ENCODE assay signal across 8 cellular contexts in the genomic region with DNA sequence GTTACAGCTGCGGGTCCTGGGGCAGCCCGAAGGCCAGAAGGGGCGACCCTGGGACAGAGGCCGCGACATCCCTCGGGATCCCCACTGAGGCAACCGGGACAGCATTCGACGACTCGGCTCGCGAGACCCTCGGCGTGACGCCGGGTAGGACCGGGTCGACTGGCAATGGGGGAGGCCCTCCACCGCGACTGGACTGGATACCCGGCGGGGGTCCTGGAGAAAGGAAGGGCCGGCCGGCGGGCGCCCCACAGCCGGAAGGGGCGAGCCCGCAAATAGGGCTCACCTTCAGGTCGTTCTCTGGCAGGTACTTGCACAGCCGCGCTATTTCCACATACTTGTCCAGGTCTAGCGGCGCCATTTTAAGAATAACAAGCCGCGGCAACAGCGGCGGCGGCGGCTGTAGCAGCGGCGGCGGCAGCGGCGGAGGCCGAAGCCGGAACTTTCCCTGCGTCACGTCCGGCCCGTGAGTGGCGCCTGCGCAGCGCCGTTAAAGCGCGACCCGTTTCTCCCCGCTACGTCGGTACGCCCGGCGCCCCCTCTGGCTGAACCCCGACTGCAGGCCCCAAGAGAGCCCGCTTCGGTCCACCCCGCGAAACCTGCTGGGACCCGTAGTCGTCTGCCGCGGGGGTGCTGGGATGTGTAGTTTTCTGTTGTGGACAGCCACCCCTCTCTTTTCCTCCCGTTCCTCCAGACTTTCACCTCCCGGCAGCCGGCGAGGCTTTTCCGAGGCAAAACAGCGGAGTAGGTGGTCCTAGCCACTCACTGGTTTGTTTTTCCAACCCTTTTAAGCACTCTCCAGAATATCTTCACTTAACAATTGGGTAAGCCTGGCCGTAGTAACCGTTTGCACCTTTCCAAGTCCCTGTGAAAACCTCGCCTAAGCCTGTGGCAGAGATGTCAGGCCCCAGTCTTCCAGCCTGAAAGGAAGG. TPM values are rescaled to one million over a fixed set of nuclear protein-coding genes. Genes with fewer than 3 reads are reported as not detected.
DNase-seq lines count a peak whose midpoint lies in the region; ATAC-seq and TF ChIP-seq lines count a peak whose summit lies in the region.

PPP6C (minus strand) TSS at position 443 of the 929 bp plus-strand sequence; CDS start at position 358, 85 bp downstream.

- no peaks in the 10 kb centered on the region for H3K9me3 ChIP-seq in thymus (ENCODE audit: control insufficient read depth)

- H3K27ac Mint-ChIP-seq in activated naive CD8-positive, alpha-beta T cell = peak within 1 kb of the TSS; percentile 97
- H3K27ac Mint-ChIP-seq in glutamatergic neuron (ENCODE audit: unreplicated experiment) (peak within 1 kb of the TSS; percentile 97), osteocyte (ENCODE audit: unreplicated experiment) (peak within 1 kb of the TSS; percentile 94)

- H3K27me3 ChIP-seq in thymus (ENCODE audit: control insufficient read depth, insufficient read depth) = no peaks in the 10 kb centered on the region

- H3K27me3 Mint-ChIP-seq in activated naive CD8-positive, alpha-beta T cell = no peaks in the 10 kb centered on the region
- H3K27me3 Mint-ChIP-seq in glutamatergic neuron (ENCODE audit: unreplicated experiment) (peaks cover 3% of the 10 kb centered on the region), osteocyte (ENCODE audit: unreplicated experiment) (no peaks in the 10 kb centered on the region)

- ATAC-seq in HG02610 (IDR thresholded peaks at IDR 0.05; ENCODE audit: unreplicated experiment) = peak; percentile 97

- TF ChIP-seq CTCF in glutamatergic neuron (IDR thresholded peaks at IDR 0.05; ENCODE audit: partially characterized antibody, unreplicated experiment) (peak; percentile 37), osteocyte (IDR thresholded peaks at IDR 0.05) (peak; percentile 65)

- H3K9me3 Mint-ChIP-seq in activated naive CD8-positive, alpha-beta T cell (ENCODE audit: low read depth) = no peaks in the 10 kb centered on the region
- peaks cover 6% of the 10 kb centered on the region for H3K9me3 Mint-ChIP-seq in glutamatergic neuron (ENCODE audit: unreplicated experiment)
- H3K9me3 Mint-ChIP-seq in osteocyte (ENCODE audit: unreplicated experiment) = no peaks in the 10 kb centered on the region

- peaks cover 42% of the 10 kb centered on the region for H3K4me1 ChIP-seq in thymus (ENCODE audit: control insufficient read depth, insufficient read depth, low read length)

- peak within 1 kb of the TSS; percentile 54 for H3K27ac ChIP-seq in thymus (ENCODE audit: low read depth)

- no peaks in the 10 kb centered on the region for H3K36me3 ChIP-seq in thymus (ENCODE audit: control insufficient read depth, insufficient read depth)

- DNase-seq in NCI-H1092 (lab: John Stamatoyannopoulos, UW) (peak; percentile 95), SKM-1 (lab: John Stamatoyannopoulos, UW; ENCODE audit: unreplicated experiment) (peak; percentile 93), glutamatergic neuron (peak; percentile 98), osteocyte (ENCODE audit: extremely low spot score, unreplicated experiment) (peak; percentile 99)

- TF ChIP-seq POLR2A in GM10847 (IDR thresholded peaks at IDR 0.05; ENCODE audit: extremely low read depth, insufficient read length) = peak; percentile 70

- peak within 1 kb of the TSS; percentile 96 for H3K4me3 Mint-ChIP-seq in activated naive CD8-positive, alpha-beta T cell
- H3K4me3 Mint-ChIP-seq in glutamatergic neuron (ENCODE audit: unreplicated experiment) (peak within 1 kb of the TSS; percentile 97), osteocyte (ENCODE audit: unreplicated experiment) (peak within 1 kb of the TSS; percentile 95)

- peaks cover 66% of the 10 kb centered on the region for H3K4me1 Mint-ChIP-seq in activated naive CD8-positive, alpha-beta T cell (ENCODE audit: low read depth)
- peaks cover 2% of the 10 kb centered on the region for H3K4me1 Mint-ChIP-seq in glutamatergic neuron (ENCODE audit: low read depth, unreplicated experiment)
- peaks cover 35% of the 10 kb centered on the region for H3K4me1 Mint-ChIP-seq in osteocyte (ENCODE audit: unreplicated experiment)

- under 1% methylated on average over 82 of the region's 82 CpGs for WGBS in thymus

- no peaks in the 10 kb centered on the region for H3K36me3 Mint-ChIP-seq in activated naive CD8-positive, alpha-beta T cell
- H3K36me3 Mint-ChIP-seq in glutamatergic neuron (ENCODE audit: unreplicated experiment) = no peaks in the 10 kb centered on the region
- peaks cover 2% of the 10 kb centered on the region for H3K36me3 Mint-ChIP-seq in osteocyte (ENCODE audit: unreplicated experiment)

- peak within 1 kb of the TSS; percentile 67 for H3K4me3 ChIP-seq in thymus (ENCODE audit: low read length)

RNA-seq across cellular contexts. Expression of gene PPP6C, which starts in this region (rescaled TPM):
- total RNA-seq in glutamatergic neuron (ENCODE audit: unreplicated experiment) = 49.1 TPM
- total RNA-seq in osteocyte = 34.9 and 37.9 TPM in 2 replicates
- 37.6 TPM for polyA plus RNA-seq in thymus

Comparison
In these comparisons a context has a peak if more than half of its experiments do, and no peak if none do; other contexts are left out.
1. Peak in every context shown above with its lines: DNase-seq, ATAC-seq, H3K4me3 ChIP-seq and H3K27ac ChIP-seq.